Comparison of ENCODE assay signal across 33 cellular contexts in the genomic region with DNA sequence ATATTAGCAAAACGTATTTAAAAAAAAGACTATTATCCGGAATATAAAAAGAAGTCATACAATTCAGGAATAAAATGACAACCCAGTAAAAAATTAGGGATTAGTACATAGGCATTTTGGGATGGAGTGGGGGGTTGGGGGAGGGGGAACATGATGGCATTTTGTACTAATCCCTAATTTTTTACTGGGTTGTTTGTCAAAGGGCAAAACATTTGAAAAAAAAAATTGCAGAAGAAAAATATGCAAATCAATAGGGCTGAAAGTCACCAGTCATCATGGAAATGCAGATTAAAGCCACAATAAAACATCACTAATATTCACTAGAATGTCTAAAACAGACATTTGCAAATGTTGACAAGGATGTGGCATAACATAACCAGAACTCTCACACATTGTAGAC.
"Had no signal": no experiment of that assay in that cellular context is flagged by ENCODE, and none has a peak within 500 bp of the region (broad histone marks: within the 10 kb centered on the region; RNA-seq: fewer than 3 reads in every experiment).

No MANE protein-coding gene starts in this region.

- H3K36me3 ChIP-seq: adrenal gland, ascending aorta, brain microvascular endothelial cell, breast epithelium, cardiac muscle cell had no signal

- FAIRE-seq: astrocyte, bronchial epithelial cell had no signal

- H3K4me1 ChIP-seq: adrenal gland, ascending aorta, body of pancreas, breast epithelium had no signal

- H3K4me3 ChIP-seq: adrenal gland, ascending aorta, body of pancreas, breast epithelium, cardiac muscle cell had no signal

- H3K27ac ChIP-seq: adrenal gland, ascending aorta, body of pancreas, brain microvascular endothelial cell, breast epithelium, cardiac muscle cell had no signal

- DNase-seq: activated effector memory CD4-positive, alpha-beta T cell treated with anti-CD3 and anti-CD28 coated beads, Interleukin-2, amount 50 U/mL, for 16 hours; activated effector memory CD4-positive, alpha-beta T cell treated with Interleukin-2 at 50 U/mL for 16 hours; activated gamma-delta T cell; activated gamma-delta T cell treated with Interleukin-2 at 50 U/mL for 16 hours; activated naive CD4-positive, alpha-beta T cell; activated naive CD4-positive, alpha-beta T cell treated with anti-CD3 and anti-CD28 coated beads for 36 hours; activated naive CD4-positive, alpha-beta T cell treated with anti-CD3 and anti-CD28 coated beads, Interleukin-2, amount 10 ng/mL, durations not matched to agents 7 days and 5 days; activated naive CD4-positive, alpha-beta T cell treated with anti-CD3 and anti-CD28 coated beads, Interleukin-2, amount 50 U/mL, for 16 hours; activated naive CD4-positive, alpha-beta T cell treated with Interleukin-2 at 50 U/mL for 16 hours; activated naive CD8-positive, alpha-beta T cell treated with anti-CD3 and anti-CD28 coated beads for 36 hours; activated naive CD8-positive, alpha-beta T cell treated with anti-CD3 and anti-CD28 coated beads, Interleukin-2, amount 10 ng/mL, durations not matched to agents 7 days and 5 days; activated naive CD8-positive, alpha-beta T cell treated with anti-CD3 and anti-CD28 coated beads, Interleukin-2, amount 50 U/mL, for 24 hours; activated T-cell treated with anti-CD3 and anti-CD28 coated beads, Interleukin-2, amount 50 U/mL, for 24 hours; activated T-cell treated with anti-CD3 and anti-CD28 coated beads, Interleukin-2, amount 50 U/mL, for 4 hours; activated T-cell treated with anti-CD3 and anti-CD28 coated beads, Interleukin-2, amount 50 U/mL, for 48 hours; activated T-cell treated with anti-CD3 and anti-CD28 coated beads, Interleukin-2, amount 50 U/mL, for 72 hours; adrenal gland; amniotic stem cell; amygdala; anterior cingulate cortex; aorta; body of pancreas; brain microvascular endothelial cell; caudate nucleus; central memory CD4-positive, alpha-beta T cell; cerebellar nuclear complex had no signal

- ATAC-seq: activated naive CD4-positive, alpha-beta T cell treated with anti-CD3 and anti-CD28 coated beads, Interleukin-2, amount 50 U/mL, for 72 hours; activated naive CD8-positive, alpha-beta T cell treated with anti-CD3 and anti-CD28 coated beads, Interleukin-2, amount 50 U/mL, for 24 hours; activated T-cell treated with anti-CD3 and anti-CD28 coated beads, Interleukin-2, amount 50 U/mL, for 4 hours; activated T-cell treated with anti-CD3 and anti-CD28 coated beads, Interleukin-2, amount 50 U/mL, for 72 hours; activated T-helper 17 cell treated with anti-CD3 and anti-CD28 coated beads, Interleukin-2, amount 50 U/mL, for 72 hours; body of pancreas had no signal

- H3K9me3 ChIP-seq: adrenal gland, ascending aorta, body of pancreas, breast epithelium had no signal

- H3K27me3 ChIP-seq: adrenal gland, ascending aorta, body of pancreas, brain microvascular endothelial cell, breast epithelium, cardiac muscle cell had no signal
